9 cellular contexts compared by ENCODE assay signal in genomic region chr6:28537065-28537464, GRCh38. TPM values are rescaled to one million over a fixed set of nuclear protein-coding genes. Genes with fewer than 3 reads are reported as not detected.
DNase-seq lines count a peak whose midpoint lies in the region; ATAC-seq and TF ChIP-seq lines count a peak whose summit lies in the region.
"Had no signal": no experiment of that assay in that cellular context is flagged by ENCODE, and none has a peak within 500 bp of the region (broad histone marks: within the 10 kb centered on the region; RNA-seq: fewer than 3 reads in every experiment).

No MANE protein-coding gene starts in this region.

- intact Hi-C loops in CD8-positive, alpha-beta T cell (cut with DNase I, micrococcal nuclease) = no loop called here
- intact Hi-C loops in IMR-90 (cut with micrococcal nuclease) = no loop called here
- intact Hi-C loops in mammary epithelial cell (cut with micrococcal nuclease) = no loop called here
- intact Hi-C loops in CD14-positive monocyte (cut with micrococcal nuclease) = no loop called here

- dilution Hi-C loops in IMR-90 (cut with HindIII; ENCODE audit: low sequenced_read_pairs, unreplicated experiment) (no loop called here), mammary epithelial cell (cut with HindIII; ENCODE audit: low sequenced_read_pairs) (no loop called here)

- 13% methylated on average over 9 of the region's 18 CpGs; no CpG with 5 or more reads in 1 of the 2 experiments for WGBS in IMR-90 (ENCODE audit: extremely low coverage in 2 of 2, insufficient read length in 1 of 2), 2 experiments
- WGBS in mammary epithelial cell (ENCODE audit: low coverage, missing lambda C conversion rate) = 27% methylated on average over 17 of the region's 18 CpGs
- no CpG with 5 or more reads among the region's 18 CpGs for WGBS in mesendoderm (ENCODE audit: extremely low coverage, insufficient coverage, low lambda C conversion rate)

- H3K27me3 Mint-ChIP-seq in CD8-positive, alpha-beta T cell (ENCODE audit: low read depth) = peaks cover 64% of the 10 kb centered on the region
- H3K27me3 Mint-ChIP-seq in CD14-positive monocyte (ENCODE audit: low read depth in 3 of 3) = peaks cover 36 to 54% (median 38%) of the 10 kb centered on the region in 3 donors

- no peak overlapping the region for H2AK5ac ChIP-seq in IMR-90 (ENCODE audit: low read depth, low read length)
- no peak overlapping the region for H2AK5ac ChIP-seq in mesendoderm (ENCODE audit: low read length)

- CTCF ChIA-PET in CD8-positive, alpha-beta T cell (lab: Charles Lee) = no interaction called here
- CTCF ChIA-PET in IMR-90 (lab: Yijun Ruan, JAX) (interaction anchor here (0.6 kb wide), 1 partner anchor 28 kb away, joined by 4 read pairs; no protein-coding TSS in a partner anchor), mammary epithelial cell (lab: Charles Lee; ENCODE audit: low non-redundant PET) (no interaction called here)

- H3K9me3 ChIP-seq in CD8-positive, alpha-beta T cell (ENCODE audit: low read length) = no peaks in the 10 kb centered on the region
- H3K9me3 ChIP-seq in IMR-90 (ENCODE audit: control insufficient read depth, insufficient read depth, low read length) = no peaks in the 10 kb centered on the region
- H3K9me3 ChIP-seq in mammary epithelial cell (replicated peaks; ENCODE audit: insufficient read depth, low read length) = no peaks in the 10 kb centered on the region

- ATAC-seq in CD8-positive, alpha-beta T cell = no peak
- no peak for ATAC-seq in IMR-90 (ENCODE audit: low read depth)
- no peak for ATAC-seq in GM18870 (IDR thresholded peaks at IDR 0.05; ENCODE audit: unreplicated experiment)

- H3K9me3 Mint-ChIP-seq in CD8-positive, alpha-beta T cell = peaks cover 12% of the 10 kb centered on the region
- peaks cover 0 to 24% (median 14%) of the 10 kb centered on the region in 7 donors for H3K9me3 Mint-ChIP-seq in CD14-positive monocyte

- H3K4ac ChIP-seq in IMR-90 (ENCODE audit: low read depth, low read length) (no peak overlapping the region), mesendoderm (ENCODE audit: low read depth, low read length) (no peak overlapping the region)

- H4K91ac ChIP-seq in IMR-90 (ENCODE audit: insufficient read depth, low read depth, low read length) = no peak overlapping the region

- TF ChIP-seq RAD21 in IMR-90 (IDR thresholded peaks at IDR 0.05; ENCODE audit: low read length) = no peak

- H3K4me1 Mint-ChIP-seq in CD8-positive, alpha-beta T cell (ENCODE audit: low read depth) = peaks cover 11% of the 10 kb centered on the region
- H3K4me1 Mint-ChIP-seq in CD14-positive monocyte = no peaks in the 10 kb centered on the region

- no peak overlapping the region for H2AK9ac ChIP-seq in IMR-90 (replicated peaks; ENCODE audit: low read depth, low read length, poor library complexity)

- no peaks in the 10 kb centered on the region for H3K27me3 ChIP-seq in CD8-positive, alpha-beta T cell (ENCODE audit: insufficient read depth, low read length)
- H3K27me3 ChIP-seq in IMR-90 (ENCODE audit: control insufficient read depth, insufficient read depth, low read length) (no peaks in the 10 kb centered on the region; the same call in 1 of the 2 replicates), mammary epithelial cell (ENCODE audit: insufficient read depth, low read length) (no peaks in the 10 kb centered on the region), mesendoderm (ENCODE audit: insufficient read depth, low read length, poor library complexity) (no peaks in the 10 kb centered on the region)

- H3K56ac ChIP-seq in IMR-90 (ENCODE audit: extremely low read depth, insufficient read depth, low read length) = no peak overlapping the region
- H3K56ac ChIP-seq in mesendoderm (ENCODE audit: low read length) = peak overlapping the region; percentile 92

- H3K27ac ChIP-seq in CD8-positive, alpha-beta T cell (ENCODE audit: low read depth, low read length) = no peak overlapping the region
- H3K27ac ChIP-seq in IMR-90 (ENCODE audit: insufficient read depth, low read length) (no peak overlapping the region), mammary epithelial cell (ENCODE audit: insufficient read depth, low read depth, low read length) (no peak overlapping the region), mesendoderm (ENCODE audit: low read depth, low read length) (no peak overlapping the region)

- TF ChIP-seq POLR2A in IMR-90 (IDR thresholded peaks at IDR 0.05; ENCODE audit: low read depth, low read length) = no peak

- H2BK5ac ChIP-seq in IMR-90 (ENCODE audit: low read depth, low read length, poor library complexity, severe bottlenecking) (no peak overlapping the region), mesendoderm (ENCODE audit: low read length) (no peak overlapping the region)

- H2BK15ac ChIP-seq in IMR-90 (ENCODE audit: low read depth, low read length) (no peak overlapping the region), mesendoderm (replicated peaks; ENCODE audit: low read depth) (peak overlapping the region; percentile 15)

- POLR2A ChIA-PET in CD8-positive, alpha-beta T cell (lab: Charles Lee) = no interaction called here
- POLR2A ChIA-PET in IMR-90 (lab: Charles Lee; ENCODE audit: unreplicated experiment) = no interaction called here

- no peaks in the 10 kb centered on the region for H3K4me1 ChIP-seq in CD8-positive, alpha-beta T cell (ENCODE audit: insufficient read depth, low read length)
- H3K4me1 ChIP-seq in IMR-90 (ENCODE audit: control insufficient read depth, insufficient read depth, low read length) (no peaks in the 10 kb centered on the region), mammary epithelial cell (ENCODE audit: insufficient read depth, low read length) (peaks cover under 1% of the 10 kb centered on the region), mesendoderm (ENCODE audit: control insufficient read depth, low read depth, low read length) (no peaks in the 10 kb centered on the region)

- TF ChIP-seq CTCF in CD8-positive, alpha-beta T cell (IDR thresholded peaks at IDR 0.05) = no peak
- TF ChIP-seq CTCF in IMR-90 (conservative IDR thresholded peaks at IDR 0.05; ENCODE audit: low read depth, low read length) = no peak
- TF ChIP-seq CTCF in mammary epithelial cell (conservative IDR thresholded peaks at IDR 0.05 in 1 of 2, IDR thresholded peaks at IDR 0.05 in 1 of 2; ENCODE audit: extremely low read depth in 1 of 2, insufficient read depth in 1 of 2, low read depth in 1 of 2, low read length in 2 of 2) = no peak
- no peak for TF ChIP-seq CTCF in CD14-positive monocyte (IDR thresholded peaks at IDR 0.05)

- H3K4me3 ChIP-seq in CD8-positive, alpha-beta T cell (ENCODE audit: low read depth, low read length) = peak overlapping the region; percentile 33
- H3K4me3 ChIP-seq in IMR-90 (ENCODE audit: insufficient read depth, low read depth, low read length) (peak overlapping the region; percentile 50; the same call in 1 of the 2 replicates), mammary epithelial cell (replicated peaks in 1 of 3; ENCODE audit: insufficient read depth in 1 of 3, low read depth in 2 of 3, low read length in 3 of 3) (peak overlapping the region in 1 of 3 experiments; percentile 24), mesendoderm (ENCODE audit: low read length) (peak overlapping the region; percentile 75)

- H3K4me2 ChIP-seq in IMR-90 (ENCODE audit: low read depth, low read length) (peak overlapping the region; percentile 77), mammary epithelial cell (ENCODE audit: insufficient read depth, low read depth, low read length) (peak overlapping the region; percentile 15), mesendoderm (ENCODE audit: low read length) (peak overlapping the region; percentile 26)

- H3K23ac ChIP-seq in IMR-90 (ENCODE audit: low read depth, low read length) (no peak overlapping the region), mesendoderm (ENCODE audit: low read length) (no peak overlapping the region)

- BruUV-seq in IMR-90 (replicated peaks; lab: Mats Ljungman, UMichigan) (no TSS peak), mammary epithelial cell (replicated peaks; lab: Mats Ljungman, UMichigan) (no TSS peak)

- DNase-seq in CD8-positive, alpha-beta T cell = no peak
- DNase-seq in IMR-90 (peak; percentile 5), mammary epithelial cell (no peak), mesendoderm (peak; percentile 69), RKO (ENCODE audit: low spot score) (no peak), cortex of kidney (lab: John Stamatoyannopoulos, UW) (no peak), CD14-positive monocyte (ENCODE audit: low spot score) (no peak)

- H3K9ac ChIP-seq in IMR-90 (ENCODE audit: low read depth, low read length) = no peak overlapping the region
- no peak overlapping the region for H3K9ac ChIP-seq in mammary epithelial cell (ENCODE audit: insufficient read depth, low read length)
- peak overlapping the region; percentile 74 for H3K9ac ChIP-seq in mesendoderm (ENCODE audit: low read length)

- H3K4me3 Mint-ChIP-seq in CD8-positive, alpha-beta T cell = peak overlapping the region; percentile 64
- peak overlapping the region in 1 of 2 donors; percentile 74 for H3K4me3 Mint-ChIP-seq in CD14-positive monocyte

- no peaks in the 10 kb centered on the region for H3K9me1 ChIP-seq in IMR-90 (ENCODE audit: insufficient read depth, low read length)

- in situ Hi-C loops in IMR-90 (cut with MboI; ENCODE audit: low sequenced_read_pairs) (no loop called here), mammary epithelial cell (cut with MboI; ENCODE audit: low sequenced_read_pairs in 2 of 2) (no loop called here)

- H3K79me2 ChIP-seq in mammary epithelial cell (ENCODE audit: insufficient read depth, low read length) (no peaks in the 10 kb centered on the region), mesendoderm (ENCODE audit: control insufficient read depth, insufficient read depth, low read length) (no peaks in the 10 kb centered on the region)

- no peaks in the 10 kb centered on the region for H3K79me1 ChIP-seq in IMR-90 (ENCODE audit: low read depth in 1 of 2, low read length in 2 of 2)
- H3K79me1 ChIP-seq in mesendoderm (ENCODE audit: low read length) = no peaks in the 10 kb centered on the region

- H3K18ac ChIP-seq in IMR-90 (ENCODE audit: low read depth, low read length) (no peak overlapping the region), mesendoderm (ENCODE audit: low read length) (no peak overlapping the region)

- H2AFZ ChIP-seq in IMR-90 (replicated peaks; ENCODE audit: low read length, poor library complexity) = peak overlapping the region; percentile 3
- H2AFZ ChIP-seq in mammary epithelial cell (ENCODE audit: low read depth, low read length) = no peak overlapping the region

- H4K8ac ChIP-seq in IMR-90 (ENCODE audit: low read depth in 2 of 2, low read length in 2 of 2) (no peak overlapping the region), mesendoderm (ENCODE audit: low read depth, low read length) (no peak overlapping the region)

- H2BK120ac ChIP-seq in IMR-90 (ENCODE audit: low read depth, low read length) (no peak overlapping the region), mesendoderm (ENCODE audit: low read depth, low read length) (no peak overlapping the region)

- H2BK20ac ChIP-seq in IMR-90 (ENCODE audit: low read depth, low read length) = no peak overlapping the region

- H4K20me1 ChIP-seq in IMR-90 (ENCODE audit: insufficient read depth, low read length) = no peaks in the 10 kb centered on the region
- H4K20me1 ChIP-seq in mammary epithelial cell (ENCODE audit: insufficient read depth, low read length) = no peaks in the 10 kb centered on the region

- H3K36me3 ChIP-seq in CD8-positive, alpha-beta T cell (ENCODE audit: insufficient read depth, low read length) = no peaks in the 10 kb centered on the region
- H3K36me3 ChIP-seq in IMR-90 (ENCODE audit: control insufficient read depth, insufficient read depth, low read length) (no peaks in the 10 kb centered on the region), mammary epithelial cell (ENCODE audit: insufficient read depth, low read length) (no peaks in the 10 kb centered on the region), mesendoderm (ENCODE audit: control insufficient read depth, insufficient read depth, low read length) (no peaks in the 10 kb centered on the region)

- no peak overlapping the region for H3K27ac Mint-ChIP-seq in CD8-positive, alpha-beta T cell
- no peak overlapping the region for H3K27ac Mint-ChIP-seq in CD14-positive monocyte

- no peak overlapping the region for H4K5ac ChIP-seq in IMR-90 (ENCODE audit: low read depth, low read length)
- H4K5ac ChIP-seq in mesendoderm (ENCODE audit: low read length) = no peak overlapping the region

- no peak overlapping the region for H3K14ac ChIP-seq in IMR-90 (replicated peaks; ENCODE audit: low read depth, low read length)

- no peaks in the 10 kb centered on the region for H3K36me3 Mint-ChIP-seq in CD8-positive, alpha-beta T cell
- H3K36me3 Mint-ChIP-seq in CD14-positive monocyte = no peaks in the 10 kb centered on the region

RNA-seq across cellular contexts. Expression of gene GPX5, which starts 11.4 kb away (rescaled TPM):
- total RNA-seq in CD8-positive, alpha-beta T cell = not detected
- total RNA-seq in IMR-90 (2012; rRNA removed) (not detected in 2 replicates), mammary epithelial cell (not detected)
- polyA plus RNA-seq in IMR-90 (2012; rRNA removed) (not detected in 2 replicates), mammary epithelial cell (not detected), CD14-positive monocyte (not detected)
- polyA plus RNA-seq in IMR-90 (2012; cell fraction: cytosol; rRNA removed) = not detected in 2 replicates
- polyA plus RNA-seq in IMR-90 (2012; cell fraction: nucleus; rRNA removed; ENCODE audit: low replicate concordance) = not detected in 2 replicates
- not detected for polyA minus RNA-seq in mammary epithelial cell
- 0.15 TPM for polyA plus RNA-seq in mesendoderm (2013, experiment 1 of 2)
- polyA plus RNA-seq in mesendoderm (2013, experiment 2 of 2) = 0.18 TPM
- total RNA-seq: pulmonary artery endothelial cell had no signal

RNA-seq across cellular contexts. Expression of gene GPX6, which starts 21.5 kb away (rescaled TPM):
- not detected for total RNA-seq in CD8-positive, alpha-beta T cell
- total RNA-seq in IMR-90 (2012; rRNA removed) (not detected in 2 replicates), mammary epithelial cell (not detected)
- polyA plus RNA-seq in IMR-90 (2012; rRNA removed) (not detected in 2 replicates), mammary epithelial cell (not detected), CD14-positive monocyte (not detected)
- polyA plus RNA-seq in IMR-90 (2012; cell fraction: cytosol; rRNA removed) = not detected in 2 replicates
- polyA plus RNA-seq in IMR-90 (2012; cell fraction: nucleus; rRNA removed; ENCODE audit: low replicate concordance) = not detected in 2 replicates
- not detected for polyA minus RNA-seq in mammary epithelial cell
- polyA plus RNA-seq in mesendoderm (2013, experiment 1 of 2) = not detected
- not detected for polyA plus RNA-seq in mesendoderm (2013, experiment 2 of 2)
- total RNA-seq: pulmonary artery endothelial cell had no signal

Comparison
In these comparisons a context has a peak if more than half of its experiments do, and no peak if none do; other contexts are left out.
1. DNase-seq: peak in IMR-90 (single experiment) and mesendoderm (single experiment); none in CD8-positive, alpha-beta T cell (0 of 7), mammary epithelial cell (single experiment), RKO (single experiment), cortex of kidney (single experiment) and CD14-positive monocyte (single experiment).
2. H3K4me2 ChIP-seq: peak in every context shown above with its lines; median percentile 77 in IMR-90; 26 in mesendoderm; 15 in mammary epithelial cell.